21 cellular contexts compared by ENCODE assay signal in the genomic region with DNA sequence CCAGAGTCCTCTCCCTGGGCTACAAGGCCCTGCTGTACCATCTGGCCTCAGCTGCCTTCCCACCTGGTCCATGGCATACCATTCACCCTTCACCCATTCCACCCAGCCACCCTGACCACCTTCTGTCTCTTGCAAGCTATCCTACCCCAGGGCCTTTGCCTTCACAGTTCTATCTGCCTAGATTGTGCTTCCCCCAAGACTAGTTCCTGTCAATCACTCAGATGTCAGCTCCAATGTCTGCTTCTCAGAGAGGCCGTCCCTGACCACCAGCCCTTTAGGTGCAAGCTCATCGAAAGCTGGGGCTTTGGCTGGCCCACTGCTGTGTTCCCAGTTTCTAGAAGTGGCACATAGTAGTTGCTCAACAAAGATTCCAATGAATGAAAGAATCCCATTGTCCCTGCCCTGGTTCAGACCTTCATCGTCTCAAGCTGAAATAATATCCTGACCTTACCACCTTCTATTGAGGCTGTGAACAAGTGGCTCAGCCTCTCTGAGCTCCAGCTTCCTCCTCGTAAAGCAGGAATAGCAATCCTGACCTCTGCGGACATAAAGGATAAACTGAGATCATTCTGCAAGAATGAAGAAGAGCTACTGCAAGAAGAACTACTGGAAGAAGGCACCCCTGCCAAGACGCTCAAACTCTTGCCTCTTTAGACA. TPM values are rescaled to one million over a fixed set of nuclear protein-coding genes. Genes with fewer than 3 reads are reported as not detected.
DNase-seq lines count a peak whose midpoint lies in the region; ATAC-seq, FAIRE-seq and TF ChIP-seq lines count a peak whose summit lies in the region.
"Had no signal": no experiment of that assay in that cellular context is flagged by ENCODE, and none has a peak within 500 bp of the region (broad histone marks: within the 10 kb centered on the region; RNA-seq: fewer than 3 reads in every experiment).

No MANE protein-coding gene starts in this region.

- POLR2A ChIA-PET in HEK293 (lab: Yijun Ruan, JAX): interaction anchor here (0.7 to 1.2 kb wide), 2 partner anchors 15 to 27 kb away, joined by 3 to 4 read pairs; a partner anchor contains a TSS
- POLR2A ChIA-PET in K562 (lab: Yijun Ruan, JAX): interaction anchor here (0.6 to 3.3 kb wide), 8 partner anchors 9 to 251 kb away, joined by 3 to 26 read pairs (median 5); a partner anchor contains a TSS

- H3F3A ChIP-seq in smooth muscle cell (ENCODE audit: low read depth): peaks cover 22% of the 10 kb centered on the region

- CTCF ChIA-PET in HEK293 (lab: Yijun Ruan, JAX): interaction anchor here (0.6 to 2.8 kb wide), 2 partner anchors 13 to 499 kb away, joined by 3 to 14 read pairs; no protein-coding TSS in a partner anchor
- CTCF ChIA-PET in K562 (lab: Yijun Ruan, JAX; ENCODE audit: low intra/inter-chr PET ratio): no interaction called here

- H4K20me1 ChIP-seq in K562 (replicated peaks; ENCODE audit: control insufficient read depth, insufficient read depth, low read length): no peaks in the 10 kb centered on the region
- no peaks in the 10 kb centered on the region for H4K20me1 ChIP-seq in smooth muscle cell (ENCODE audit: low read depth)

- H3K79me2 ChIP-seq in K562 (ENCODE audit: control insufficient read depth, insufficient read depth, low read length) (no peaks in the 10 kb centered on the region), smooth muscle cell (ENCODE audit: low read depth) (no peaks in the 10 kb centered on the region)

- H3K9ac ChIP-seq in K562 (ENCODE audit: insufficient read depth in 1 of 2, low read depth in 2 of 2, low read length in 2 of 2): peak overlapping the region in 1 of 2 experiments; percentile 6; a peak in 1 of 4 replicates
- peak overlapping the region; percentile 66 for H3K9ac ChIP-seq in smooth muscle cell (ENCODE audit: low read depth)

- no peaks in the 10 kb centered on the region; the same call in 1 of the 2 replicates for H3K4me1 ChIP-seq in HEK293 (ENCODE audit: control insufficient read depth, insufficient read depth, low read length)
- H3K4me1 ChIP-seq in K562 (replicated peaks in 1 of 2; ENCODE audit: control insufficient read depth in 2 of 2, insufficient read depth in 2 of 2, low read length in 2 of 2): peaks cover 27 to 43% of the 10 kb centered on the region in 2 experiments
- H3K4me1 ChIP-seq in smooth muscle cell (ENCODE audit: low read depth): peaks cover 4% of the 10 kb centered on the region
- H3K4me1 ChIP-seq: BE2C, gastrocnemius medialis had no signal

- no peak for TF ChIP-seq RAD21 in K562 (CRISPR knock-in tag; conservative IDR thresholded peaks at IDR 0.05 in 1 of 2, IDR thresholded peaks at IDR 0.05 in 1 of 2)

- BruUV-seq in K562 (replicated peaks; lab: Mats Ljungman, UMichigan): no TSS peak

- in situ Hi-C loops in K562 (cut with MboI): no loop called here
- in situ Hi-C loops in ACHN (cut with HindIII; ENCODE audit: low pct_ligation_motif_present, low pct_unique_long_range_greater_than_20kb, low sequenced_read_pairs): no loop called here

- H3K27me3 ChIP-seq in K562 (ENCODE audit: control insufficient read depth in 2 of 2, insufficient read depth in 2 of 2, low read length in 2 of 2) (no peaks in the 10 kb centered on the region), smooth muscle cell (ENCODE audit: low read depth) (no peaks in the 10 kb centered on the region)
- H3K27me3 ChIP-seq: BE2C, dorsolateral prefrontal cortex, gastrocnemius medialis, transverse colon had no signal

- H3K4me2 ChIP-seq in K562 (ENCODE audit: insufficient read depth, low read length) (peak overlapping the region; percentile 48), smooth muscle cell (peak overlapping the region; percentile 70)

- intact Hi-C loops in K562 (cut with micrococcal nuclease): loop anchor here (1.0 to 10.0 kb wide), 2 partner anchors 12 to 88 kb away; no protein-coding TSS in a partner anchor

- H2AFZ ChIP-seq in K562 (ENCODE audit: low read depth, low read length) (no peak overlapping the region), smooth muscle cell (ENCODE audit: low read depth) (no peak overlapping the region)

- no peaks in the 10 kb centered on the region for H3K36me3 ChIP-seq in HEK293 (ENCODE audit: control insufficient read depth in 2 of 2, insufficient read depth in 1 of 2, low read length in 2 of 2)
- H3K36me3 ChIP-seq in K562 (ENCODE audit: control insufficient read depth, insufficient read depth, low read length): no peaks in the 10 kb centered on the region
- no peaks in the 10 kb centered on the region for H3K36me3 ChIP-seq in smooth muscle cell (ENCODE audit: low read depth)
- H3K36me3 ChIP-seq: BE2C, gastrocnemius medialis, transverse colon had no signal

- TF ChIP-seq POLR2A in K562 (conservative IDR thresholded peaks at IDR 0.05): no peak

- WGBS in K562 (ENCODE audit: insufficient coverage, low coverage, missing lambda C conversion rate): 24% methylated on average over 6 of the region's 6 CpGs
- WGBS in smooth muscle cell (ENCODE audit: low lambda C conversion rate): 45% methylated on average over 6 of the region's 6 CpGs

- H3K4me3 ChIP-seq in HEK293 (ENCODE audit: low read depth, low read length) (no peak overlapping the region), K562 (no peak overlapping the region), smooth muscle cell (no peak overlapping the region)
- H3K4me3 ChIP-seq: dorsolateral prefrontal cortex, gastrocnemius medialis, transverse colon had no signal

- TF ChIP-seq CTCF in HEK293 (tag by site-specific recombination; IDR thresholded peaks at IDR 0.05) (no peak), K562 (IDR thresholded peaks at IDR 0.05 in 2 of 3, conservative IDR thresholded peaks at IDR 0.05 in 1 of 3; ENCODE audit: insufficient read depth in 2 of 3, low read depth in 1 of 3, low read length in 3 of 3) (no peak), smooth muscle cell (IDR thresholded peaks at IDR 0.05; ENCODE audit: borderline replicate concordance, insufficient read depth, poor library complexity, severe bottlenecking) (no peak)

- ATAC-seq in K562: no peak
- ATAC-seq: gastrocnemius medialis; natural killer cell; stimulated activated naive CD8-positive, alpha-beta T cell treated with anti-CD3 and anti-CD28 coated beads, Interleukin-15, amount 100 ng/mL, for 72 hours had no signal

- H3K27ac ChIP-seq in HEK293 (ENCODE audit: extremely low read depth, low read depth, low read length): no peak overlapping the region
- peak overlapping the region; percentile 20; the same call in 1 of the 3 replicates for H3K27ac ChIP-seq in K562 (ENCODE audit: extremely low read depth, low read depth, low read length)
- peak overlapping the region; percentile 95 for H3K27ac ChIP-seq in smooth muscle cell (ENCODE audit: low read depth)
- H3K27ac ChIP-seq: dorsolateral prefrontal cortex, epithelial cell of prostate, gastrocnemius medialis, transverse colon had no signal

- TF ChIP-seq EP300 in K562 (IDR thresholded peaks at IDR 0.05; ENCODE audit: low read length): no peak

- DNase-seq in K562 (ENCODE audit: extremely low read depth in 1 of 4, low spot score in 3 of 4) (no peak), islet precursor cell (peak; percentile 31), smooth muscle cell (lab: John Stamatoyannopoulos, UW; ENCODE audit: unreplicated experiment) (no peak), NCI-H446 treated with DMSO at 0.1 percent for 48 hours (lab: John Stamatoyannopoulos, UW) (no peak), NCI-H748 (lab: John Stamatoyannopoulos, UW; ENCODE audit: unreplicated experiment) (no peak), ACHN (no peak)
- DNase-seq: activated CD4-positive, alpha-beta T cell treated with anti-CD3 and anti-CD28 coated beads, Interleukin-2, amount 10 ng/mL, durations not matched to agents 7 days and 5 days; BE2C; dorsolateral prefrontal cortex; gastrocnemius medialis; natural killer cell; NCI-H1417; NCI-H748 treated with DMSO at 0.1 percent for 48 hours; Right ventricle myocardium superior; stimulated activated CD4-positive, alpha-beta T cell treated with anti-CD3 and anti-CD28 coated beads, Interleukin-4, amount 100 ng/mL, for 1 hour; stimulated activated naive CD8-positive, alpha-beta T cell treated with anti-CD3 and anti-CD28 coated beads, Interleukin-15, amount 100 ng/mL, for 72 hours; transverse colon had no signal

- no peaks in the 10 kb centered on the region for H3K9me1 ChIP-seq in K562 (ENCODE audit: control insufficient read depth, insufficient read depth, low read length)

- H3K9me3 ChIP-seq in HEK293 (ENCODE audit: control insufficient read depth, insufficient read depth, low read depth, low read length) (no peaks in the 10 kb centered on the region), K562 (replicated peaks; ENCODE audit: control insufficient read depth, insufficient read depth, low read depth, low read length) (no peaks in the 10 kb centered on the region), smooth muscle cell (replicated peaks; ENCODE audit: low read depth) (no peaks in the 10 kb centered on the region)
- H3K9me3 ChIP-seq: BE2C, gastrocnemius medialis, transverse colon had no signal

- no peak for FAIRE-seq in K562 (lab: Jason Lieb, UNC)
- FAIRE-seq: GM18507 had no signal

RNA-seq across cellular contexts. Expression of a gene that starts 15.8 kb away (rescaled TPM):
- 2.6 and 4.9 TPM in 2 replicates for total RNA-seq in K562 (2011; cell fraction: chromatin; rRNA removed; ENCODE audit: low replicate concordance)
- 1.3 and 1.5 TPM in 2 replicates for total RNA-seq in K562 (2011; cell fraction: nucleolus; rRNA removed)
- total RNA-seq in K562 (2011; cell fraction: nucleoplasm; rRNA removed): 2.2 and 4.1 TPM in 2 replicates
- total RNA-seq in K562 (2014; rRNA removed) (0.45 and 0.54 TPM in 2 replicates), K562 (2014; rRNA removed; fragmentation: Illumina TruSeq; extraction: Trizol) (0.29 and 0.44 TPM in 2 replicates), K562 (2015; rRNA removed; fragmentation: Illumina TruSeq; extraction: Trizol) (0.72 and 0.76 TPM in 2 replicates), K562 (2021) (0.95 and 1.1 TPM in 2 replicates), smooth muscle cell (0.09 and 0.76 TPM in 2 replicates)
- polyA plus RNA-seq in K562 (2011; rRNA removed) (0.56 and 0.57 TPM in 2 replicates), K562 (2014; fragmentation: Illumina TruSeq; extraction: Trizol) (0.76 and 0.95 TPM in 2 replicates), K562 (2014; fragmentation: Nextera tagmentation; extraction: Ambion mirVana) (under 1 TPM in 1 of 2 experiments, not detected in 1; 0.08 TPM), K562 (2014; rRNA removed) (0.56 and 0.69 TPM in 2 replicates), smooth muscle cell (0.90 TPM in 1 of 2 replicates, not detected in the other)
- 0.31 and 0.46 TPM in 2 replicates for polyA plus RNA-seq in K562 (2011; cell fraction: cytosol; rRNA removed)
- 2.7 and 8.5 TPM in 2 replicates for polyA plus RNA-seq in K562 (2011; cell fraction: nucleus; rRNA removed)
- 1.3 and 1.5 TPM in 2 replicates for polyA plus RNA-seq in K562 (2012)
- polyA minus RNA-seq in K562 (2011; rRNA and poly(A)+ RNA removed): 0.46 and 0.93 TPM in 2 replicates
- polyA minus RNA-seq in K562 (2011; cell fraction: cytosol; rRNA and poly(A)+ RNA removed): not detected in 2 replicates
- 1.4 and 1.5 TPM in 2 replicates for polyA minus RNA-seq in K562 (2011; cell fraction: nucleus; rRNA and poly(A)+ RNA removed)
- total RNA-seq: gastrocnemius medialis, M059J, Right ventricle myocardium superior had no signal

RNA-seq across cellular contexts. Expression of a gene that starts 27.1 kb away (rescaled TPM):
- total RNA-seq in K562 (2011; cell fraction: chromatin; rRNA removed; ENCODE audit: low replicate concordance): 34.9 and 102 TPM in 2 replicates
- 20.8 and 23.4 TPM in 2 replicates for total RNA-seq in K562 (2011; cell fraction: nucleolus; rRNA removed)
- 40.0 and 49.9 TPM in 2 replicates for total RNA-seq in K562 (2011; cell fraction: nucleoplasm; rRNA removed)
- 28.4 and 32.8 TPM in 2 replicates for total RNA-seq in K562 (2014; rRNA removed)
- 41.7 and 49.6 TPM in 2 replicates for total RNA-seq in K562 (2014; rRNA removed; fragmentation: Illumina TruSeq; extraction: Trizol)
- 47.4 and 55.1 TPM in 2 replicates for total RNA-seq in K562 (2015; rRNA removed; fragmentation: Illumina TruSeq; extraction: Trizol)
- total RNA-seq in K562 (2021): 36.3 and 37.9 TPM in 2 replicates
- 60.2 and 63.9 TPM in 2 replicates for polyA plus RNA-seq in K562 (2011; rRNA removed)
- polyA plus RNA-seq in K562 (2011; cell fraction: cytosol; rRNA removed): 13.2 and 24.9 TPM in 2 replicates
- 94.0 and 147 TPM in 2 replicates for polyA plus RNA-seq in K562 (2011; cell fraction: nucleus; rRNA removed)
- polyA plus RNA-seq in K562 (2012): 27.5 and 38.7 TPM in 2 replicates
- polyA plus RNA-seq in K562 (2014; fragmentation: Illumina TruSeq; extraction: Trizol): 43.5 and 49.1 TPM in 2 replicates
- polyA plus RNA-seq in K562 (2014; fragmentation: Nextera tagmentation; extraction: Ambion mirVana): 10 to 100 TPM; 13.3 to 16.6 TPM
- 39.0 and 48.0 TPM in 2 replicates for polyA plus RNA-seq in K562 (2014; rRNA removed)
- polyA minus RNA-seq in K562 (2011; rRNA and poly(A)+ RNA removed): 46.8 and 52.4 TPM in 2 replicates
- polyA minus RNA-seq in K562 (2011; cell fraction: cytosol; rRNA and poly(A)+ RNA removed): 12.2 and 21.6 TPM in 2 replicates
- polyA minus RNA-seq in K562 (2011; cell fraction: nucleus; rRNA and poly(A)+ RNA removed): 42.0 and 96.6 TPM in 2 replicates
- 23.1 and 28.9 TPM in 2 replicates for total RNA-seq in smooth muscle cell
- polyA plus RNA-seq in smooth muscle cell: 26.5 and 26.8 TPM in 2 replicates

RNA-seq across cellular contexts. Expression of a gene that starts 27.4 kb away (rescaled TPM):
- 118 and 123 TPM in 2 replicates for total RNA-seq in K562 (2011; cell fraction: chromatin; rRNA removed; ENCODE audit: low replicate concordance)
- total RNA-seq in K562 (2011; cell fraction: nucleolus; rRNA removed): 58.6 and 64.5 TPM in 2 replicates
- 64.7 and 77.3 TPM in 2 replicates for total RNA-seq in K562 (2011; cell fraction: nucleoplasm; rRNA removed)
- total RNA-seq in K562 (2014; rRNA removed): 7.0 and 8.8 TPM in 2 replicates
- total RNA-seq in K562 (2014; rRNA removed; fragmentation: Illumina TruSeq; extraction: Trizol): 7.1 and 8.4 TPM in 2 replicates
- 7.7 and 8.2 TPM in 2 replicates for total RNA-seq in K562 (2015; rRNA removed; fragmentation: Illumina TruSeq; extraction: Trizol)
- 11.1 and 12.9 TPM in 2 replicates for total RNA-seq in K562 (2021)
- polyA plus RNA-seq in K562 (2011; rRNA removed): 11.5 and 15.5 TPM in 2 replicates
- polyA plus RNA-seq in K562 (2011; cell fraction: cytosol; rRNA removed): 11.0 and 12.7 TPM in 2 replicates
- polyA plus RNA-seq in K562 (2011; cell fraction: nucleus; rRNA removed): 45.8 and 67.6 TPM in 2 replicates
- polyA plus RNA-seq in K562 (2012): 12.8 and 21.8 TPM in 2 replicates
- 8.4 and 9.0 TPM in 2 replicates for polyA plus RNA-seq in K562 (2014; fragmentation: Illumina TruSeq; extraction: Trizol)
- 1 to 10 TPM; 2.4 to 7.0 TPM for polyA plus RNA-seq in K562 (2014; fragmentation: Nextera tagmentation; extraction: Ambion mirVana)
- polyA plus RNA-seq in K562 (2014; rRNA removed): 9.6 and 11.1 TPM in 2 replicates
- polyA minus RNA-seq in K562 (2011; rRNA and poly(A)+ RNA removed): 26.7 and 28.2 TPM in 2 replicates
- polyA minus RNA-seq in K562 (2011; cell fraction: cytosol; rRNA and poly(A)+ RNA removed): 7.8 and 15.9 TPM in 2 replicates
- 24.5 and 32.7 TPM in 2 replicates for polyA minus RNA-seq in K562 (2011; cell fraction: nucleus; rRNA and poly(A)+ RNA removed)
- 17.3 and 17.4 TPM in 2 replicates for total RNA-seq in smooth muscle cell
- 13.2 and 13.4 TPM in 2 replicates for polyA plus RNA-seq in smooth muscle cell
